ENCODE assay signal across 9 cellular contexts in genomic region chr10:118594392-118595063, GRCh38. TPM values are rescaled to one million over a fixed set of nuclear protein-coding genes. Genes with fewer than 3 reads are reported as not detected.
A peak's percentile ranks its signal among the peaks of the same experiment; 100 is the strongest.
DNase-seq lines count a peak whose midpoint lies in the region; ATAC-seq, FAIRE-seq and TF ChIP-seq lines count a peak whose summit lies in the region.
"Had no signal": no experiment of that assay in that cellular context is flagged by ENCODE, and none has a peak within 500 bp of the region (broad histone marks: within the 10 kb centered on the region; RNA-seq: fewer than 3 reads in every experiment).

No MANE protein-coding gene starts in this region.

- CTCF ChIA-PET in A549 (lab: Yijun Ruan, JAX), result interaction anchor here (0.9 to 2.2 kb wide), 10 partner anchors 11 to 294 kb away, joined by 3 to 10 read pairs (median 4); no protein-coding TSS in a partner anchor

- DNase-seq in A549 (ENCODE audit: low read depth in 1 of 2, low spot score in 1 of 2) (peak; percentile 53 to 56), astrocyte (ENCODE audit: low read depth) (peak; percentile 13), iPS-NIHi11 (ENCODE audit: low spot score) (peak; percentile 94), T-helper 9 cell (no peak), posterior vena cava (ENCODE audit: low spot score) (no peak)
- DNase-seq in stimulated activated CD4-positive, alpha-beta T cell treated with anti-CD3 and anti-CD28 coated beads, TNF-alpha, amount 100 ng/mL, for 24 hours (ENCODE audit: low read depth in 3 of 3), result peak in 2 of 3 experiments; percentile 13 to 33

- ATAC-seq in A549 (peak; percentile 64 to 89), GM21381 (IDR thresholded peaks at IDR 0.05; ENCODE audit: unreplicated experiment) (no peak)

- no peaks in the 10 kb centered on the region for H3K9me2 ChIP-seq in Loucy (replicated peaks; ENCODE audit: low read depth, low read length)

- TF ChIP-seq RAD21 in A549 (conservative IDR thresholded peaks at IDR 0.05 in 1 of 2, IDR thresholded peaks at IDR 0.05 in 1 of 2), result no peak; a peak in 2 of 5 replicates

- TF ChIP-seq EP300 in A549 (IDR thresholded peaks at IDR 0.05), result no peak

- no peak overlapping the region for H3K9ac ChIP-seq in Loucy (ENCODE audit: low read depth, low read length, poor library complexity, severe bottlenecking)
- no peak overlapping the region for H3K9ac ChIP-seq in astrocyte (ENCODE audit: low read length)

- H3K4me3 ChIP-seq in A549, result no peak overlapping the region
- no peak overlapping the region for H3K4me3 ChIP-seq in Loucy (ENCODE audit: low read length, poor library complexity, severe bottlenecking)
- no peak overlapping the region for H3K4me3 ChIP-seq in astrocyte (ENCODE audit: insufficient read depth, low read depth, low read length)

- H2AFZ ChIP-seq in Loucy (ENCODE audit: low read length), result no peak overlapping the region
- H2AFZ ChIP-seq in astrocyte (ENCODE audit: low read depth, low read length), result no peak overlapping the region

- no peaks in the 10 kb centered on the region for H3K36me3 Mint-ChIP-seq in astrocyte (ENCODE audit: low read depth, unreplicated experiment)

- H3K36me3 ChIP-seq in Loucy (ENCODE audit: insufficient read depth, low read length) (no peaks in the 10 kb centered on the region), astrocyte (ENCODE audit: insufficient read depth, low read length) (no peaks in the 10 kb centered on the region)

- H3K4me2 ChIP-seq in A549, result no peak overlapping the region
- H3K4me2 ChIP-seq in Loucy (ENCODE audit: low read depth, low read length, poor library complexity, severe bottlenecking), result no peak overlapping the region
- no peak overlapping the region for H3K4me2 ChIP-seq in astrocyte (ENCODE audit: low read length)

- TF ChIP-seq CTCF in A549 (IDR thresholded peaks at IDR 0.05) (no peak), Loucy (conservative IDR thresholded peaks at IDR 0.05; ENCODE audit: low read length) (peak; percentile 20; the same call in 1 of the 2 replicates), astrocyte (IDR thresholded peaks at IDR 0.05; ENCODE audit: insufficient read depth, low read depth, low read length) (no peak)

- H3K27me3 ChIP-seq in Loucy (ENCODE audit: insufficient read depth, low read length, poor library complexity, severe bottlenecking), result no peaks in the 10 kb centered on the region
- peaks cover 29% of the 10 kb centered on the region for H3K27me3 ChIP-seq in astrocyte (ENCODE audit: insufficient read depth, low read length)

- no peak overlapping the region for H3K4me3 Mint-ChIP-seq in astrocyte (ENCODE audit: unreplicated experiment)

- H3K4me1 ChIP-seq in A549 (no peaks in the 10 kb centered on the region), Loucy (ENCODE audit: insufficient read depth, low read length, poor library complexity, severe bottlenecking) (no peaks in the 10 kb centered on the region), astrocyte (ENCODE audit: insufficient read depth, low read length) (no peaks in the 10 kb centered on the region)

- FAIRE-seq in A549 (lab: Jason Lieb, UNC) (no peak), astrocyte (lab: Jason Lieb, UNC) (no peak)

- H4K20me1 ChIP-seq in Loucy (ENCODE audit: insufficient read depth, low read length, poor library complexity, severe bottlenecking), result no peaks in the 10 kb centered on the region
- no peaks in the 10 kb centered on the region for H4K20me1 ChIP-seq in astrocyte (ENCODE audit: insufficient read depth, low read length)

- no peak for TF ChIP-seq POLR2A in A549 (IDR thresholded peaks at IDR 0.05; ENCODE audit: low read length)

- H3F3A ChIP-seq in Loucy (ENCODE audit: low read depth), result no peaks in the 10 kb centered on the region

- POLR2A ChIA-PET in A549 (lab: Yijun Ruan, JAX), result no interaction called here

- 72% methylated on average over 31 of the region's 70 CpGs for WGBS in A549 (ENCODE audit: missing lambda C conversion rate)

- peaks cover 73% of the 10 kb centered on the region for H3K27me3 Mint-ChIP-seq in astrocyte (ENCODE audit: low read depth, unreplicated experiment)

- H3K27ac ChIP-seq in A549, result no peak overlapping the region
- no peak overlapping the region for H3K27ac ChIP-seq in astrocyte (ENCODE audit: low read depth, low read length)

- H3K79me2 ChIP-seq in Loucy (ENCODE audit: insufficient read depth, low read length) (no peaks in the 10 kb centered on the region), astrocyte (ENCODE audit: insufficient read depth, low read length) (no peaks in the 10 kb centered on the region)

- intact Hi-C loops in posterior vena cava (cut with DNase I), result loop anchor here in 1 of 2 donors (5.0 kb wide), 1 partner anchor 948 kb away; the partner anchor contains the start of gene RGS10

- no peak overlapping the region for H3K27ac Mint-ChIP-seq in astrocyte (ENCODE audit: unreplicated experiment)

- peaks cover 4% of the 10 kb centered on the region for H3K4me1 Mint-ChIP-seq in astrocyte (ENCODE audit: low read depth, unreplicated experiment)

- H3K9me3 Mint-ChIP-seq in astrocyte (ENCODE audit: unreplicated experiment), result peaks cover 9% of the 10 kb centered on the region

- H3K9me3 ChIP-seq in A549 (no peaks in the 10 kb centered on the region), Loucy (ENCODE audit: insufficient read depth, low read depth, low read length) (no peaks in the 10 kb centered on the region), astrocyte (ENCODE audit: insufficient read depth, low read depth, low read length) (peaks cover 17% of the 10 kb centered on the region)

TF ChIP-seq in A549, 52 proteins besides CTCF, POLR2A, EP300 and RAD21 (continues in another document):
- no peak for TF ChIP-seq MAFK (IDR thresholded peaks at IDR 0.05; ENCODE audit: partially characterized antibody)
- TF ChIP-seq GATA3 (IDR thresholded peaks at IDR 0.05; ENCODE audit: borderline replicate concordance), result no peak
- TF ChIP-seq BCL3 (IDR thresholded peaks at IDR 0.05), result no peak
- no peak for TF ChIP-seq MYC (IDR thresholded peaks at IDR 0.05; ENCODE audit: borderline replicate concordance, low read length)
- no peak for TF ChIP-seq RCOR1 (IDR thresholded peaks at IDR 0.05; ENCODE audit: low read depth, low read length)
- no peak for TF ChIP-seq HOXA7 (CRISPR knock-in tag; IDR thresholded peaks at IDR 0.05)
- no peak for TF ChIP-seq CBX2 (IDR thresholded peaks at IDR 0.05; ENCODE audit: borderline replicate concordance, low read depth)
- TF ChIP-seq CHD4 (IDR thresholded peaks at IDR 0.05; ENCODE audit: borderline replicate concordance), result no peak
- no peak for TF ChIP-seq KDM5A (IDR thresholded peaks at IDR 0.05)
- TF ChIP-seq HDAC2 (IDR thresholded peaks at IDR 0.05), result no peak
- no peak for TF ChIP-seq NR3C1 (IDR thresholded peaks at IDR 0.05)
- TF ChIP-seq NFE2L2 (conservative IDR thresholded peaks at IDR 0.05; ENCODE audit: low read length), result no peak
- no peak for TF ChIP-seq MAZ (IDR thresholded peaks at IDR 0.05; ENCODE audit: borderline replicate concordance, low read depth, low read length)
- TF ChIP-seq RNF2 (IDR thresholded peaks at IDR 0.05; ENCODE audit: borderline replicate concordance, low read depth), result no peak
- TF ChIP-seq NPAS2 (CRISPR knock-in tag; IDR thresholded peaks at IDR 0.05; ENCODE audit: borderline replicate concordance), result no peak
- TF ChIP-seq, protein P1, sequence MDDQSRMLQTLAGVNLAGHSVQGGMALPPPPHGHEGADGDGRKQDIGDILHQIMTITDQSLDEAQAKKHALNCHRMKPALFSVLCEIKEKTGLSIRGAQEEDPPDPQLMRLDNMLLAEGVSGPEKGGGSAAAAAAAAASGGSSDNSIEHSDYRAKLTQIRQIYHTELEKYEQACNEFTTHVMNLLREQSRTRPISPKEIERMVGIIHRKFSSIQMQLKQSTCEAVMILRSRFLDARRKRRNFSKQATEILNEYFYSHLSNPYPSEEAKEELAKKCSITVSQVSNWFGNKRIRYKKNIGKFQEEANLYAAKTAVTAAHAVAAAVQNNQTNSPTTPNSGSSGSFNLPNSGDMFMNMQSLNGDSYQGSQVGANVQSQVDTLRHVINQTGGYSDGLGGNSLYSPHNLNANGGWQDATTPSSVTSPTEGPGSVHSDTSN (IDR thresholded peaks at IDR 0.05), result no peak
- no peak for TF ChIP-seq POLR2AphosphoS2 (conservative IDR thresholded peaks at IDR 0.05; ENCODE audit: low read length)
- no peak for TF ChIP-seq RFX5 (IDR thresholded peaks at IDR 0.05)
- TF ChIP-seq ZNF302 (CRISPR knock-in tag; IDR thresholded peaks at IDR 0.05), result no peak
- TF ChIP-seq BHLHE40 (IDR thresholded peaks at IDR 0.05; ENCODE audit: low read depth, low read length), result no peak
- TF ChIP-seq FOXS1 (CRISPR knock-in tag; IDR thresholded peaks at IDR 0.05), result no peak
- no peak for TF ChIP-seq FOSL2 (IDR thresholded peaks at IDR 0.05)
- no peak for TF ChIP-seq FOSL2 (CRISPR knock-in tag; IDR thresholded peaks at IDR 0.05)
- TF ChIP-seq CHD2 (IDR thresholded peaks at IDR 0.05; ENCODE audit: low read length, partially characterized antibody), result no peak
- no peak for TF ChIP-seq FOSB (CRISPR knock-in tag; IDR thresholded peaks at IDR 0.05)
- no peak for TF ChIP-seq ZC3H11A (IDR thresholded peaks at IDR 0.05)
- no peak for TF ChIP-seq KDM1A (IDR thresholded peaks at IDR 0.05; ENCODE audit: low read depth)
- TF ChIP-seq PHF8 (IDR thresholded peaks at IDR 0.05; ENCODE audit: borderline replicate concordance, low read depth), result no peak
- no peak for TF ChIP-seq JUNB (IDR thresholded peaks at IDR 0.05)

RNA-seq across cellular contexts. Expression of gene PRLHR, which starts 0.9 kb away (rescaled TPM):
- polyA plus RNA-seq in A549 (2011; rRNA removed) (not detected in 2 replicates), A549 (2017; fragmentation: RNase III; extraction: RNeasy Plus Mini Kit Qiagen cat#74134 plus additional on column Dnase treatment) (not detected in 3 replicates)
- not detected in 2 replicates for polyA plus RNA-seq in A549 (2012; cell fraction: cytosol; rRNA removed)
- polyA plus RNA-seq in A549 (2012; cell fraction: nucleus; rRNA removed), result not detected in 2 replicates
- polyA minus RNA-seq in A549 (2011; rRNA and poly(A)+ RNA removed), result not detected in 2 replicates
- total RNA-seq in astrocyte (not detected in 2 replicates), posterior vena cava (not detected)
- total RNA-seq: activated CD8-positive, alpha-beta memory T cell treated with anti-CD3 and anti-CD28 coated beads for 36 hours had no signal

Comparison
In these comparisons a context has a peak if more than half of its experiments do, and no peak if none do; other contexts are left out.
1. DNase-seq: peak in A549 (2 of 2), astrocyte (single experiment), iPS-NIHi11 (single experiment) and stimulated activated CD4-positive, alpha-beta T cell treated with anti-CD3 and anti-CD28 coated beads, TNF-alpha, amount 100 ng/mL, for 24 hours (2 of 3); none in T-helper 9 cell (single experiment) and posterior vena cava (single experiment).